ENCODE assay signal across 10 cellular contexts in genomic region chr5:58759745-58760144, GRCh38.
A peak's percentile ranks its signal among the peaks of the same experiment; 100 is the strongest.
DNase-seq lines count a peak whose midpoint lies in the region; ATAC-seq and TF ChIP-seq lines count a peak whose summit lies in the region.
"Had no signal": no experiment of that assay in that cellular context is flagged by ENCODE, and none has a peak within 500 bp of the region (broad histone marks: within the 10 kb centered on the region; RNA-seq: fewer than 3 reads in every experiment).

No MANE protein-coding gene starts in this region.

- 54 to 55% methylated on average over 4 of the region's 4 CpGs for WGBS in thyroid gland, 2 donors
- 19 to 28% methylated on average over 4 of the region's 4 CpGs for WGBS in testis, 2 donors
- 49% methylated on average over 4 of the region's 4 CpGs for WGBS in prostate gland

- H3K9me3 ChIP-seq in thyroid gland, result no peaks in the 10 kb centered on the region
- no peaks in the 10 kb centered on the region for H3K9me3 ChIP-seq in testis
- no peaks in the 10 kb centered on the region for H3K9me3 ChIP-seq in prostate gland

- TF ChIP-seq CTCF in thyroid gland (IDR thresholded peaks at IDR 0.05) (no peak), testis (IDR thresholded peaks at IDR 0.05) (no peak), prostate gland (IDR thresholded peaks at IDR 0.05) (no peak)

- peaks cover 0 to 7% of the 10 kb centered on the region in 2 donors for H3K4me1 ChIP-seq in thyroid gland
- no peaks in the 10 kb centered on the region for H3K4me1 ChIP-seq in testis
- no peaks in the 10 kb centered on the region for H3K4me1 ChIP-seq in prostate gland (replicated peaks)

- intact Hi-C loops in thyroid gland (cut with DNase I), result no loop called here
- intact Hi-C loops in testis (cut with DNase I; ENCODE audit: low total_unique reads), result no loop called here
- intact Hi-C loops in prostate gland (cut with DNase I), result no loop called here

- DNase-seq in DMS53 (lab: John Stamatoyannopoulos, UW), result peak; percentile 5
- no peak for DNase-seq in DMS53 treated with DMSO at 0.1 percent for 48 hours (lab: John Stamatoyannopoulos, UW; ENCODE audit: unreplicated experiment)
- DNase-seq in OCI-M1 (lab: John Stamatoyannopoulos, UW), result peak; percentile 79
- peak; percentile 6 for DNase-seq in germinal center (ENCODE audit: low spot score)
- no peak for DNase-seq in thyroid gland
- no peak for DNase-seq in testis
- DNase-seq in prostate gland (ENCODE audit: low spot score), result no peak

- TF ChIP-seq POLR2A in thyroid gland (IDR thresholded peaks at IDR 0.05), result no peak
- TF ChIP-seq POLR2A in testis (IDR thresholded peaks at IDR 0.05), result no peak
- TF ChIP-seq POLR2A in prostate gland (IDR thresholded peaks at IDR 0.05), result no peak

- H3K36me3 ChIP-seq in thyroid gland (no peaks in the 10 kb centered on the region), testis (ENCODE audit: low read depth, missing control alignments) (no peaks in the 10 kb centered on the region), prostate gland (no peaks in the 10 kb centered on the region)

- H3K27ac ChIP-seq in thyroid gland (peak overlapping the region in 2 of 3 donors; percentile 11 to 32), testis (peak overlapping the region in 1 of 2 donors; percentile 34), prostate gland (no peak overlapping the region)
- H3K27ac ChIP-seq: 22Rv1, VCaP had no signal

- peak; percentile 95 for ATAC-seq in HG02938 (IDR thresholded peaks at IDR 0.05; ENCODE audit: unreplicated experiment)

- H3K27me3 ChIP-seq in thyroid gland (no peaks in the 10 kb centered on the region), testis (no peaks in the 10 kb centered on the region), prostate gland (replicated peaks; ENCODE audit: insufficient read depth) (no peaks in the 10 kb centered on the region)

- H3K4me3 ChIP-seq in thyroid gland (replicated peaks in 1 of 3) (no peak overlapping the region), testis (peak overlapping the region in 1 of 2 donors; percentile 5), prostate gland (no peak overlapping the region)

Comparison
In these comparisons a context has a peak if more than half of its experiments do, and no peak if none do; other contexts are left out.
1. DNase-seq: peak in DMS53 (single experiment), OCI-M1 (single experiment) and germinal center (single experiment); none in DMS53 treated with DMSO at 0.1 percent for 48 hours (single experiment), thyroid gland (0 of 2), testis (single experiment) and prostate gland (single experiment).
2. H3K27ac ChIP-seq: peak in thyroid gland (2 of 3); none in prostate gland (0 of 2).